27 cellular contexts compared by ENCODE assay signal in the genomic region with DNA sequence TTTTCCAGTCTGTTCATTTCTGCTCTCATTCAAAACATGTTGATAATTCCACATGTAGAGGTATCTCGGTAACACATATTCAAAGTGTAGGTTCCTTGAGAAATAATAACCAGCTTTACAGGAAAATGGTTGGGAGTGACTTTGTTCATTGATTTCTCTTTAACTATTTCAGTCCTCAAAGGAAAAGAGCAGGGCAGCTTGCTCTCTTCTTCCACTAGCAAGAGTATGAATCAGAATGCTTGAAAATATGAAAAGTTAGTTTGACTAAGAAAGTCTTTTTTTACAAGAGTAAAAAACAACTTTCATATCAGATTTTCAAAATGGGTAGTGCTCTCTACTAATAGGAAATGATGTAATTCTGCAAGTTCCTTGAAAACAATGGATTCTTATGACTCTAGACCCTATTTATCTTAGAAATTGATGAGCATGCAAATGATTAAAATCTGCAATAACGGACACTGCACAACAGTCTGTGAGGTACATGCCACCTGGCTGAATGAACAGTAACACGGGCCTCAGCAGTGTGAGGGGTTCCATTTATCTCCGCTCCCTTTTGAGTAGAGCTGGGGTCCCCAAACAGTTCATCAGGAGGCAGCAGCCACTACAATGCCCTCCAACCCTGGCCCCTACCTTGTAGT.
DNase-seq lines count a peak whose midpoint lies in the region; ATAC-seq and TF ChIP-seq lines count a peak whose summit lies in the region.
"Had no signal": no experiment of that assay in that cellular context is flagged by ENCODE, and none has a peak within 500 bp of the region (broad histone marks: within the 10 kb centered on the region; RNA-seq: fewer than 3 reads in every experiment).

No MANE protein-coding gene starts in this region.

- CTCF ChIA-PET in activated naive CD4-positive, alpha-beta T cell treated with anti-CD3 and anti-CD28 coated beads for 36 hours (lab: Charles Lee) = no interaction called here

- no peak for TF ChIP-seq EP300 in esophagus muscularis mucosa (IDR thresholded peaks at IDR 0.05)

- no peaks in the 10 kb centered on the region for H3K9me3 ChIP-seq in esophagus muscularis mucosa
- H3K9me3 ChIP-seq: BE2C, neutrophil, prostate gland, vagina had no signal

- peaks cover 0 to 5% (median 0%) of the 10 kb centered on the region in 4 donors for H3K36me3 ChIP-seq in esophagus muscularis mucosa
- H3K36me3 ChIP-seq: BE2C, neutrophil, prostate gland, vagina had no signal

- H3K27ac ChIP-seq in esophagus muscularis mucosa (replicated peaks in 1 of 4) = no peak overlapping the region
- no peak overlapping the region for H3K27ac ChIP-seq in caudate nucleus (ENCODE audit: low read depth, low read length)
- H3K27ac ChIP-seq: cardiac muscle cell, foreskin keratinocyte, GM23248, neutrophil, vagina had no signal

- peaks cover 11% of the 10 kb centered on the region for H3K4me1 Mint-ChIP-seq in activated naive CD4-positive, alpha-beta T cell treated with anti-CD3 and anti-CD28 coated beads for 36 hours (ENCODE audit: low read depth)
- peaks cover 7% of the 10 kb centered on the region for H3K4me1 Mint-ChIP-seq in T-helper 1 cell treated with Interleukin-12 subunit alpha and Interleukin-12 subunit beta and Interleukin-4 antibody, amounts not matched to agents 30 μg/mL and 1 μg/mL, for 36 hours (ENCODE audit: low read depth)
- H3K4me1 Mint-ChIP-seq: CD8-positive, alpha-beta memory T cell; IgD-negative memory B cell had no signal

- H3K4me3 ChIP-seq in esophagus muscularis mucosa = no peak overlapping the region
- H3K4me3 ChIP-seq: cardiac muscle cell, GM23248, prostate gland, vagina had no signal

- H3K27me3 Mint-ChIP-seq in activated naive CD4-positive, alpha-beta T cell treated with anti-CD3 and anti-CD28 coated beads for 36 hours (ENCODE audit: low read depth) = no peaks in the 10 kb centered on the region
- no peaks in the 10 kb centered on the region for H3K27me3 Mint-ChIP-seq in T-helper 1 cell treated with Interleukin-12 subunit alpha and Interleukin-12 subunit beta and Interleukin-4 antibody, amounts not matched to agents 30 μg/mL and 1 μg/mL, for 36 hours (ENCODE audit: low read depth)
- H3K27me3 Mint-ChIP-seq: activated naive CD4-positive, alpha-beta T cell treated with anti-CD3 and anti-CD28 coated beads, Interleukin-2, amount 10 ng/mL, durations not matched to agents 7 days and 5 days; IgD-negative memory B cell had no signal

- no peak for DNase-seq in activated naive CD4-positive, alpha-beta T cell treated with anti-CD3 and anti-CD28 coated beads for 36 hours
- no peak for DNase-seq in activated naive CD4-positive, alpha-beta T cell (lab: John Stamatoyannopoulos, UW)
- DNase-seq in esophagus muscularis mucosa (ENCODE audit: extremely low spot score) = peak; percentile 10
- DNase-seq in sciatic nerve (ENCODE audit: low spot score) = no peak
- no peak for DNase-seq in caudate nucleus (lab: John Stamatoyannopoulos, UW)
- no peak for DNase-seq in DMS 273 (lab: John Stamatoyannopoulos, UW; ENCODE audit: unreplicated experiment)
- DNase-seq: activated CD4-positive, alpha-beta T cell treated with anti-CD3 and anti-CD28 coated beads, Interleukin-2, amount 50 U/mL, for 4 hours; activated naive CD4-positive, alpha-beta T cell treated with anti-CD3 and anti-CD28 coated beads, Interleukin-2, amount 10 ng/mL, durations not matched to agents 7 days and 5 days; BE2C; CD8-positive, alpha-beta memory T cell; cortex of kidney; foreskin keratinocyte; GM23248; mesendoderm; NCI-H1105; NCI-H187 treated with DMSO at 0.1 percent for 48 hours; NCI-H526 treated with DMSO at 0.1 percent for 48 hours; SHP77; stimulated activated naive CD4-positive, alpha-beta T cell treated with Interleukin-2 at 50 U/mL for 16 hours; T-helper 9 cell had no signal

- intact Hi-C loops in activated naive CD4-positive, alpha-beta T cell treated with anti-CD3 and anti-CD28 coated beads for 36 hours (cut with micrococcal nuclease) = loop anchor here (1.0 to 2.0 kb wide), 3 partner anchors 55 to 82 kb away; a partner anchor contains a TSS
- intact Hi-C loops in esophagus muscularis mucosa (cut with DNase I) (no loop called here), sciatic nerve (cut with DNase I) (no loop called here)

- H3K27ac Mint-ChIP-seq in activated naive CD4-positive, alpha-beta T cell treated with anti-CD3 and anti-CD28 coated beads for 36 hours = peak overlapping the region; percentile 73
- H3K27ac Mint-ChIP-seq in T-helper 1 cell treated with Interleukin-12 subunit alpha and Interleukin-12 subunit beta and Interleukin-4 antibody, amounts not matched to agents 30 μg/mL and 1 μg/mL, for 36 hours = peak overlapping the region; percentile 20
- H3K27ac Mint-ChIP-seq: activated naive CD4-positive, alpha-beta T cell treated with anti-CD3 and anti-CD28 coated beads, Interleukin-2, amount 10 ng/mL, durations not matched to agents 7 days and 5 days; CD8-positive, alpha-beta memory T cell; IgD-negative memory B cell had no signal

- H3K4me3 Mint-ChIP-seq in activated naive CD4-positive, alpha-beta T cell treated with anti-CD3 and anti-CD28 coated beads for 36 hours = no peak overlapping the region
- H3K4me3 Mint-ChIP-seq in T-helper 1 cell treated with Interleukin-12 subunit alpha and Interleukin-12 subunit beta and Interleukin-4 antibody, amounts not matched to agents 30 μg/mL and 1 μg/mL, for 36 hours = no peak overlapping the region
- H3K4me3 Mint-ChIP-seq: activated naive CD4-positive, alpha-beta T cell treated with anti-CD3 and anti-CD28 coated beads, Interleukin-2, amount 10 ng/mL, durations not matched to agents 7 days and 5 days; CD8-positive, alpha-beta memory T cell; IgD-negative memory B cell had no signal

- H3K27me3 ChIP-seq in esophagus muscularis mucosa = no peaks in the 10 kb centered on the region
- H3K27me3 ChIP-seq: BE2C, cardiac muscle cell, foreskin keratinocyte, vagina had no signal

- H3K9me3 Mint-ChIP-seq in activated naive CD4-positive, alpha-beta T cell treated with anti-CD3 and anti-CD28 coated beads for 36 hours = no peaks in the 10 kb centered on the region
- peaks cover 8% of the 10 kb centered on the region for H3K9me3 Mint-ChIP-seq in T-helper 1 cell treated with Interleukin-12 subunit alpha and Interleukin-12 subunit beta and Interleukin-4 antibody, amounts not matched to agents 30 μg/mL and 1 μg/mL, for 36 hours
- H3K9me3 Mint-ChIP-seq: activated naive CD4-positive, alpha-beta T cell treated with anti-CD3 and anti-CD28 coated beads, Interleukin-2, amount 10 ng/mL, durations not matched to agents 7 days and 5 days; CD8-positive, alpha-beta memory T cell had no signal

- no peak for TF ChIP-seq CTCF in esophagus muscularis mucosa (IDR thresholded peaks at IDR 0.05)

- TF ChIP-seq POLR2A in esophagus muscularis mucosa (IDR thresholded peaks at IDR 0.05; ENCODE audit: low read depth) = no peak

- H3K36me3 Mint-ChIP-seq in activated naive CD4-positive, alpha-beta T cell treated with anti-CD3 and anti-CD28 coated beads for 36 hours (ENCODE audit: low read depth) = no peaks in the 10 kb centered on the region
- H3K36me3 Mint-ChIP-seq in T-helper 1 cell treated with Interleukin-12 subunit alpha and Interleukin-12 subunit beta and Interleukin-4 antibody, amounts not matched to agents 30 μg/mL and 1 μg/mL, for 36 hours (ENCODE audit: low read depth) = peaks cover 5% of the 10 kb centered on the region
- H3K36me3 Mint-ChIP-seq: CD8-positive, alpha-beta memory T cell; IgD-negative memory B cell had no signal

- H3K4me1 ChIP-seq in esophagus muscularis mucosa = peaks cover 6 to 16% (median 10%) of the 10 kb centered on the region in 4 donors
- H3K4me1 ChIP-seq: BE2C, foreskin keratinocyte had no signal

- 85% methylated on average over 2 of the region's 4 CpGs for WGBS in esophagus muscularis mucosa

- ATAC-seq in sciatic nerve (peak; percentile 21), HG03521 (IDR thresholded peaks at IDR 0.05; ENCODE audit: unreplicated experiment) (no peak)
- ATAC-seq: foreskin keratinocyte had no signal
